8 cellular contexts compared by ENCODE assay signal in genomic region chr1:145281037-145281727, GRCh38. TPM values are rescaled to one million over a fixed set of nuclear protein-coding genes. Genes with fewer than 3 reads are reported as not detected.
DNase-seq lines count a peak whose midpoint lies in the region; ATAC-seq and TF ChIP-seq lines count a peak whose summit lies in the region.
"Not testable (repeated sequence)": the region's sequence is repeated elsewhere in the genome, so short reads cannot be mapped to it uniquely, and the experiment has no call there.

No MANE protein-coding gene starts in this region.

- DNase-seq in BJ (ENCODE audit: low read depth) (peak; percentile 77), GM19240 (ENCODE audit: insufficient read length, low spot score) (peak; percentile 4), NCI-H510A (lab: John Stamatoyannopoulos, UW) (peak; percentile 81), kidney tubule cell (ENCODE audit: low spot score) (peak; percentile 99)
- DNase-seq in activated CD4-positive, CD25-positive, alpha-beta regulatory T cell treated with anti-CD3 and anti-CD28 coated beads, Interleukin-2, amount 50 U/mL, for 72 hours: peak; percentile 75
- peak; percentile 94 for DNase-seq in central memory CD4-positive, alpha-beta T cell
- peak; percentile 58 to 68 for DNase-seq in stimulated activated CD4-positive, alpha-beta T cell treated with anti-CD3 and anti-CD28 coated beads, Interleukin-15, amount 100 ng/mL, for 1 hour (ENCODE audit: low read depth in 1 of 2, low spot score in 1 of 2)

- POLR2A ChIA-PET in BJ (lab: Charles Lee): not testable (repeated sequence)

- peak overlapping the region; percentile 44 for H3K4me3 ChIP-seq in BJ (ENCODE audit: low read depth, low read length)

- not testable (repeated sequence) for H3K27me3 ChIP-seq in BJ (ENCODE audit: control insufficient read depth, insufficient read depth, low read length)

- CTCF ChIA-PET in BJ (lab: Yijun Ruan, JAX): not testable (repeated sequence)

- H3K36me3 ChIP-seq in BJ (ENCODE audit: control insufficient read depth, insufficient read depth, low read length): not testable (repeated sequence)

- peak; percentile 87 for ATAC-seq in HG03378 (IDR thresholded peaks at IDR 0.05; ENCODE audit: unreplicated experiment)

- not testable (repeated sequence) for TF ChIP-seq CTCF in BJ (IDR thresholded peaks at IDR 0.05; ENCODE audit: insufficient read depth, low read depth, low read length)

RNA-seq across cellular contexts. Expression of gene PPIAL4D, which starts 39.2 kb away (rescaled TPM):
- polyA plus RNA-seq in BJ (2011; rRNA removed): not detected in 2 replicates
- 0.43 TPM in 1 of 2 replicates, not detected in the other for polyA minus RNA-seq in BJ (2011; rRNA and poly(A)+ RNA removed)

Comparison
In these comparisons a context has a peak if more than half of its experiments do, and no peak if none do; other contexts are left out.
1. Peak in every context shown above with its lines: DNase-seq, ATAC-seq and H3K4me3 ChIP-seq.
2. DNase-seq: peak in every context shown above with its lines; median percentile 99 in kidney tubule cell; 94 in central memory CD4-positive, alpha-beta T cell; 81 in NCI-H510A; 77 in BJ; 75 in activated CD4-positive, CD25-positive, alpha-beta regulatory T cell treated with anti-CD3 and anti-CD28 coated beads, Interleukin-2, amount 50 U/mL, for 72 hours; 63 in stimulated activated CD4-positive, alpha-beta T cell treated with anti-CD3 and anti-CD28 coated beads, Interleukin-15, amount 100 ng/mL, for 1 hour; 4 in GM19240.